8 cellular contexts compared by ENCODE assay signal in genomic region chr16:9134739-9135138, GRCh38. TPM values are rescaled to one million over a fixed set of nuclear protein-coding genes. Genes with fewer than 3 reads are reported as not detected.
DNase-seq lines count a peak whose midpoint lies in the region; ATAC-seq and TF ChIP-seq lines count a peak whose summit lies in the region.

No MANE protein-coding gene starts in this region.

- peaks cover 3% of the 10 kb centered on the region for H3K27me3 Mint-ChIP-seq in endothelial cell (ENCODE audit: unreplicated experiment)
- H3K27me3 Mint-ChIP-seq in natural killer cell (ENCODE audit: low read depth in 2 of 2), result peaks cover 0 to 2% of the 10 kb centered on the region in 2 donors

- DNase-seq in NK-92 treated with Interleukin-12 subunit alpha and Interleukin-12 subunit beta, amount 100 ng/mL, for 24 hours (lab: John Stamatoyannopoulos, UW), result peak; percentile 37
- DNase-seq in NK-92 (lab: John Stamatoyannopoulos, UW; ENCODE audit: unreplicated experiment), result no peak
- peak; percentile 69 for DNase-seq in NCI-H460 (ENCODE audit: extremely low read depth, low read depth)
- peak; percentile 66 to 75 for DNase-seq in activated CD4-positive, alpha-beta T cell treated with anti-CD3 and anti-CD28 coated beads, Interleukin-2, amount 50 U/mL, for 48 hours
- DNase-seq in endothelial cell (ENCODE audit: low spot score), result peak; percentile 60
- DNase-seq in natural killer cell, result peak; percentile 53
- peak; percentile 18 for DNase-seq in stromal cell of bone marrow (ENCODE audit: low read depth)

- H3K36me3 Mint-ChIP-seq in endothelial cell (ENCODE audit: low read depth, unreplicated experiment) (no peaks in the 10 kb centered on the region), natural killer cell (no peaks in the 10 kb centered on the region)

- TF ChIP-seq CTCF in endothelial cell (IDR thresholded peaks at IDR 0.05; ENCODE audit: unreplicated experiment) (peak; percentile 16), natural killer cell (IDR thresholded peaks at IDR 0.05) (peak; percentile 58)

- ATAC-seq in HG03045 (IDR thresholded peaks at IDR 0.05; ENCODE audit: unreplicated experiment) (peak; percentile 62), natural killer cell (peak; percentile 67 to 78 (median 74))

- no peaks in the 10 kb centered on the region for H3K9me3 Mint-ChIP-seq in endothelial cell (ENCODE audit: unreplicated experiment)
- H3K9me3 Mint-ChIP-seq in natural killer cell, result no peaks in the 10 kb centered on the region

- peaks cover 5% of the 10 kb centered on the region for H3K4me1 Mint-ChIP-seq in endothelial cell (ENCODE audit: unreplicated experiment)
- peaks cover 30 to 51% of the 10 kb centered on the region in 2 donors for H3K4me1 Mint-ChIP-seq in natural killer cell

- H3K27ac Mint-ChIP-seq in endothelial cell (ENCODE audit: unreplicated experiment), result no peak overlapping the region
- peak overlapping the region in 1 of 2 donors; percentile 58 for H3K27ac Mint-ChIP-seq in natural killer cell

- H3K4me3 Mint-ChIP-seq in endothelial cell (ENCODE audit: unreplicated experiment), result no peak overlapping the region
- H3K4me3 Mint-ChIP-seq in natural killer cell, result peak overlapping the region; percentile 65

- intact Hi-C loops in natural killer cell (cut with micrococcal nuclease), result loop anchor here (2.0 to 10.0 kb wide), 3 partner anchors 44 to 570 kb away; partner anchors contain the start of gene HAPSTR1

RNA-seq across cellular contexts. Expression of gene HAPSTR1, which starts 43.3 kb away (rescaled TPM):
- 59.1 and 67.1 TPM in 2 replicates for total RNA-seq in NCI-H460 (2014; rRNA removed; shearing (Covaris generic))
- 39.8 and 51.9 TPM in 2 replicates for polyA plus RNA-seq in NCI-H460 (2014; cell fraction: nucleus; rRNA removed)
- total RNA-seq in endothelial cell (ENCODE audit: unreplicated experiment), result 86.0 TPM
- total RNA-seq in natural killer cell, result 100 to 1,000 TPM; 135 to 145 (median 138) TPM
